Comparison of ENCODE assay signal across 8 cellular contexts in genomic region chr3:141460097-141460704, GRCh38. TPM values are rescaled to one million over a fixed set of nuclear protein-coding genes. Genes with fewer than 3 reads are reported as not detected.
DNase-seq lines count a peak whose midpoint lies in the region; ATAC-seq and TF ChIP-seq lines count a peak whose summit lies in the region.

No MANE protein-coding gene starts in this region.

- H3K27ac ChIP-seq in liver (ENCODE audit: low read depth in 1 of 2, low read length in 2 of 2): no peak overlapping the region

- H3K9me3 ChIP-seq in liver (ENCODE audit: control insufficient read depth in 4 of 4, low read length in 3 of 4): no peaks in the 10 kb centered on the region

- H3K36me3 ChIP-seq in liver (ENCODE audit: control insufficient read depth in 4 of 4, insufficient read depth in 3 of 4, low read depth in 1 of 4, low read length in 3 of 4): no peaks in the 10 kb centered on the region

- 27% methylated on average over 10 of the region's 10 CpGs for WGBS in liver

- intact Hi-C loops in CD14-positive monocyte (cut with micrococcal nuclease): loop anchor here in 1 of 2 donors (2.0 to 5.0 kb wide), 2 partner anchors 47 to 101 kb away; no protein-coding TSS in a partner anchor

- TF ChIP-seq CTCF in CD14-positive monocyte (IDR thresholded peaks at IDR 0.05) (peak; percentile 89), chondrocyte (IDR thresholded peaks at IDR 0.05) (peak; percentile 90), liver (IDR thresholded peaks at IDR 0.05; ENCODE audit: low read depth, low read length, missing input control) (peak; percentile 86)

- H3K27ac Mint-ChIP-seq in CD14-positive monocyte: peak overlapping the region in 1 of 7 donors; percentile 41
- H3K27ac Mint-ChIP-seq in chondrocyte (ENCODE audit: unreplicated experiment): no peak overlapping the region

- H3K36me3 Mint-ChIP-seq in CD14-positive monocyte (peaks cover 0 to 4% of the 10 kb centered on the region in 2 donors), chondrocyte (ENCODE audit: low read depth) (no peaks in the 10 kb centered on the region)

- peaks cover 10 to 19% (median 18%) of the 10 kb centered on the region in 7 donors for H3K9me3 Mint-ChIP-seq in CD14-positive monocyte
- no peaks in the 10 kb centered on the region for H3K9me3 Mint-ChIP-seq in chondrocyte (ENCODE audit: low read depth)

- H3K4me3 Mint-ChIP-seq in CD14-positive monocyte (no peak overlapping the region), chondrocyte (ENCODE audit: unreplicated experiment) (no peak overlapping the region)

- H3K4me1 ChIP-seq in liver (ENCODE audit: control insufficient read depth in 4 of 4, insufficient read depth in 4 of 4, low read length in 3 of 4): peaks cover 0 to 1% (median 0%) of the 10 kb centered on the region in 4 donors

- no peak overlapping the region for H3K4me3 ChIP-seq in liver (ENCODE audit: low read depth in 1 of 3, low read length in 3 of 3)

- H3K4me1 Mint-ChIP-seq in CD14-positive monocyte (peaks cover 6% of the 10 kb centered on the region), chondrocyte (ENCODE audit: low read depth) (peaks cover 27% of the 10 kb centered on the region)

- no peak overlapping the region for H3K9ac ChIP-seq in liver (ENCODE audit: low read depth in 1 of 2, low read length in 2 of 2)

- H3K27me3 Mint-ChIP-seq in CD14-positive monocyte (ENCODE audit: low read depth in 3 of 3) (peaks cover 0 to 2% (median 1%) of the 10 kb centered on the region in 3 donors), chondrocyte (ENCODE audit: low read depth) (no peaks in the 10 kb centered on the region)

- DNase-seq in CD14-positive monocyte (ENCODE audit: low spot score) (peak; percentile 78), NCI-H526 treated with DMSO at 0.1 percent for 48 hours (lab: John Stamatoyannopoulos, UW) (peak; percentile 69), chondrocyte (ENCODE audit: low spot score) (no peak)
- peak; percentile 94 for DNase-seq in activated CD4-positive, alpha-beta T cell treated with anti-CD3 and anti-CD28 coated beads for 48 hours
- DNase-seq in stimulated activated CD4-positive, alpha-beta T cell treated with anti-CD3 and anti-CD28 coated beads, TNF-alpha, amount 100 ng/mL, for 24 hours (ENCODE audit: low read depth in 3 of 3): peak; percentile 79 to 87 (median 84)

- ATAC-seq in GM19397 (IDR thresholded peaks at IDR 0.05; ENCODE audit: unreplicated experiment) (peak; percentile 89), HG03469 (IDR thresholded peaks at IDR 0.05; ENCODE audit: unreplicated experiment) (peak; percentile 76)

- H3K27me3 ChIP-seq in liver (ENCODE audit: control insufficient read depth in 4 of 4, insufficient read depth in 4 of 4, low read length in 3 of 4): no peaks in the 10 kb centered on the region

- TF ChIP-seq RAD21 in liver (IDR thresholded peaks at IDR 0.05): peak; percentile 93 to 97

TF ChIP-seq in liver, 16 proteins besides CTCF, POLR2A, EP300 and RAD21:
- TF ChIP-seq RXRA (IDR thresholded peaks at IDR 0.05) (peak in 1 of 2 donors; percentile 27), JUND (IDR thresholded peaks at IDR 0.05) (no peak), YY1 (IDR thresholded peaks at IDR 0.05) (no peak), FOXA2 (IDR thresholded peaks at IDR 0.05) (no peak)
- TF ChIP-seq, protein P1, sequence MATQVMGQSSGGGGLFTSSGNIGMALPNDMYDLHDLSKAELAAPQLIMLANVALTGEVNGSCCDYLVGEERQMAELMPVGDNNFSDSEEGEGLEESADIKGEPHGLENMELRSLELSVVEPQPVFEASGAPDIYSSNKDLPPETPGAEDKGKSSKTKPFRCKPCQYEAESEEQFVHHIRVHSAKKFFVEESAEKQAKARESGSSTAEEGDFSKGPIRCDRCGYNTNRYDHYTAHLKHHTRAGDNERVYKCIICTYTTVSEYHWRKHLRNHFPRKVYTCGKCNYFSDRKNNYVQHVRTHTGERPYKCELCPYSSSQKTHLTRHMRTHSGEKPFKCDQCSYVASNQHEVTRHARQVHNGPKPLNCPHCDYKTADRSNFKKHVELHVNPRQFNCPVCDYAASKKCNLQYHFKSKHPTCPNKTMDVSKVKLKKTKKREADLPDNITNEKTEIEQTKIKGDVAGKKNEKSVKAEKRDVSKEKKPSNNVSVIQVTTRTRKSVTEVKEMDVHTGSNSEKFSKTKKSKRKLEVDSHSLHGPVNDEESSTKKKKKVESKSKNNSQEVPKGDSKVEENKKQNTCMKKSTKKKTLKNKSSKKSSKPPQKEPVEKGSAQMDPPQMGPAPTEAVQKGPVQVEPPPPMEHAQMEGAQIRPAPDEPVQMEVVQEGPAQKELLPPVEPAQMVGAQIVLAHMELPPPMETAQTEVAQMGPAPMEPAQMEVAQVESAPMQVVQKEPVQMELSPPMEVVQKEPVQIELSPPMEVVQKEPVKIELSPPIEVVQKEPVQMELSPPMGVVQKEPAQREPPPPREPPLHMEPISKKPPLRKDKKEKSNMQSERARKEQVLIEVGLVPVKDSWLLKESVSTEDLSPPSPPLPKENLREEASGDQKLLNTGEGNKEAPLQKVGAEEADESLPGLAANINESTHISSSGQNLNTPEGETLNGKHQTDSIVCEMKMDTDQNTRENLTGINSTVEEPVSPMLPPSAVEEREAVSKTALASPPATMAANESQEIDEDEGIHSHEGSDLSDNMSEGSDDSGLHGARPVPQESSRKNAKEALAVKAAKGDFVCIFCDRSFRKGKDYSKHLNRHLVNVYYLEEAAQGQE (IDR thresholded peaks at IDR 0.05): no peak

RNA-seq across cellular contexts. Expression of gene RASA2, which starts 26.6 kb away (rescaled TPM):
- polyA plus RNA-seq in CD14-positive monocyte: 10 to 100 TPM in 1 of 2 donors, 1 to 10 TPM in 1; 8.8 to 13.5 TPM
- 8.5 to 9.2 TPM (median 9.2 TPM) in 3 replicates for total RNA-seq in chondrocyte
- total RNA-seq in liver: 1 to 10 TPM; 5.3 to 5.4 TPM
- 1 to 10 TPM; 1.6 to 3.9 TPM for polyA plus RNA-seq in liver
